14 cellular contexts compared by ENCODE assay signal in the genomic region with DNA sequence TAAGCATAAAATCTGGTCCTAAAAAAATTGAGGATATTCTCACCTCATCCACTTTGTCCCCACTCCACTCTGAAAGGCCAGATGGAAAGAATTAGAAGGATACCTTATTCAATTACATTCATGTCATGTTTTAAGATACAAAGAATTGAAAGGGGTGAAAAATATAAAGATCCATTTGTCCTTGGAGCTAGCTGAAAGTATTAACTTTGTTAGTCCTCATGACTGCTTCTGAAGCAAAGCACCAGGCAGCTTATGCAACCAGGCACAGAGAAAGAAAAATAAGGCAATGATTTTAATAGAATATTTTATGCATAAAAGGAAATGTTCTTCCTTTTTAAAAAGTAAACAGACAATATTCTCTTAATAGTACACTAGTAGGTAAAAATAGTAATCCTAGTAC.
DNase-seq lines count a peak whose midpoint lies in the region; ATAC-seq and TF ChIP-seq lines count a peak whose summit lies in the region.
"Had no signal": no experiment of that assay in that cellular context is flagged by ENCODE, and none has a peak within 500 bp of the region (broad histone marks: within the 10 kb centered on the region; RNA-seq: fewer than 3 reads in every experiment).

No MANE protein-coding gene starts in this region.

- TF ChIP-seq RAD21 in IMR-90 (IDR thresholded peaks at IDR 0.05; ENCODE audit: low read length), result no peak

- dilution Hi-C loops in IMR-90 (cut with HindIII; ENCODE audit: low sequenced_read_pairs, unreplicated experiment), result no loop called here

- CTCF ChIA-PET in IMR-90 (lab: Yijun Ruan, JAX), result no interaction called here

- no peak overlapping the region for H2BK5ac ChIP-seq in IMR-90 (ENCODE audit: low read depth, low read length, poor library complexity, severe bottlenecking)

- H4K8ac ChIP-seq in IMR-90 (ENCODE audit: low read depth in 2 of 2, low read length in 2 of 2), result no peak overlapping the region

- no TSS peak for BruUV-seq in IMR-90 (replicated peaks; lab: Mats Ljungman, UMichigan)

- POLR2A ChIA-PET in IMR-90 (lab: Charles Lee; ENCODE audit: unreplicated experiment), result no interaction called here

- in situ Hi-C loops in IMR-90 (cut with MboI; ENCODE audit: low sequenced_read_pairs), result no loop called here

- H3K27me3 ChIP-seq in IMR-90 (ENCODE audit: control insufficient read depth, insufficient read depth, low read length), result no peaks in the 10 kb centered on the region
- H3K27me3 ChIP-seq in smooth muscle cell (ENCODE audit: low read depth), result no peaks in the 10 kb centered on the region
- H3K27me3 ChIP-seq in prostate gland (replicated peaks; ENCODE audit: insufficient read depth), result no peaks in the 10 kb centered on the region

- H3K9ac ChIP-seq in IMR-90 (ENCODE audit: low read depth, low read length), result no peak overlapping the region
- no peak overlapping the region for H3K9ac ChIP-seq in smooth muscle cell (ENCODE audit: low read depth)

- H3K14ac ChIP-seq in IMR-90 (replicated peaks; ENCODE audit: low read depth, low read length), result no peak overlapping the region

- no peaks in the 10 kb centered on the region for H3K79me1 ChIP-seq in IMR-90 (ENCODE audit: low read depth in 1 of 2, low read length in 2 of 2)

- no peaks in the 10 kb centered on the region for H3K79me2 ChIP-seq in smooth muscle cell (ENCODE audit: low read depth)

- H3K4me1 ChIP-seq in IMR-90 (ENCODE audit: control insufficient read depth, insufficient read depth, low read length) (0 out of 2 replicates have a peak, but pooled peaks cover 1% of the 10 kb centered on the region), smooth muscle cell (ENCODE audit: low read depth) (no peaks in the 10 kb centered on the region), prostate gland (replicated peaks) (no peaks in the 10 kb centered on the region)

- intact Hi-C loops in IMR-90 (cut with micrococcal nuclease), result no loop called here
- intact Hi-C loops in prostate gland (cut with DNase I), result no loop called here

- H2AK5ac ChIP-seq in IMR-90 (ENCODE audit: low read depth, low read length), result no peak overlapping the region

- H3K56ac ChIP-seq in IMR-90 (ENCODE audit: extremely low read depth, insufficient read depth, low read length), result no peak overlapping the region

- TF ChIP-seq CTCF in IMR-90 (conservative IDR thresholded peaks at IDR 0.05; ENCODE audit: low read depth, low read length) (no peak), fibroblast of villous mesenchyme (IDR thresholded peaks at IDR 0.05; ENCODE audit: insufficient read depth, low read depth, low read length) (no peak), smooth muscle cell (IDR thresholded peaks at IDR 0.05; ENCODE audit: borderline replicate concordance, insufficient read depth, poor library complexity, severe bottlenecking) (no peak), prostate gland (IDR thresholded peaks at IDR 0.05) (no peak)

- H3K9me1 ChIP-seq in IMR-90 (ENCODE audit: insufficient read depth, low read length), result no peaks in the 10 kb centered on the region

- H3K4me3 ChIP-seq in IMR-90 (ENCODE audit: insufficient read depth, low read depth, low read length) (no peak overlapping the region), fibroblast of villous mesenchyme (ENCODE audit: low read depth, low read length) (no peak overlapping the region), smooth muscle cell (no peak overlapping the region), prostate gland (no peak overlapping the region)
- H3K4me3 ChIP-seq: K562 had no signal

- DNase-seq in IMR-90, result no peak
- DNase-seq in amniotic epithelial cell (ENCODE audit: low read depth), result peak; percentile 10
- peak; percentile 7 for DNase-seq in fibroblast of villous mesenchyme (ENCODE audit: low read depth)
- DNase-seq in smooth muscle cell (lab: John Stamatoyannopoulos, UW; ENCODE audit: unreplicated experiment), result no peak
- no peak for DNase-seq in NCI-H1092 (lab: John Stamatoyannopoulos, UW)
- DNase-seq in activated naive CD4-positive, alpha-beta T cell treated with anti-CD3 and anti-CD28 coated beads, Interleukin-2, amount 50 U/mL, for 16 hours, result no peak
- DNase-seq in GDM1 (lab: John Stamatoyannopoulos, UW), result no peak
- no peak for DNase-seq in prostate gland (ENCODE audit: low spot score)
- DNase-seq: CD8-positive, alpha-beta T cell; DMS79; NCI-H1436 treated with DMSO at 0.1 percent for 48 hours; NCI-H2029 treated with DMSO at 0.1 percent for 48 hours; NCI-H774 had no signal

- H4K91ac ChIP-seq in IMR-90 (ENCODE audit: insufficient read depth, low read depth, low read length), result no peak overlapping the region

- H3K9me3 ChIP-seq in IMR-90 (ENCODE audit: control insufficient read depth, insufficient read depth, low read length), result no peaks in the 10 kb centered on the region
- no peaks in the 10 kb centered on the region for H3K9me3 ChIP-seq in smooth muscle cell (replicated peaks; ENCODE audit: low read depth)
- H3K9me3 ChIP-seq in prostate gland, result no peaks in the 10 kb centered on the region

- no peak overlapping the region for H2AK9ac ChIP-seq in IMR-90 (replicated peaks; ENCODE audit: low read depth, low read length, poor library complexity)

- H2BK15ac ChIP-seq in IMR-90 (ENCODE audit: low read depth, low read length), result no peak overlapping the region

- H3K4me2 ChIP-seq in IMR-90 (ENCODE audit: low read depth, low read length), result no peak overlapping the region
- peak overlapping the region; percentile 39 for H3K4me2 ChIP-seq in smooth muscle cell

- H4K20me1 ChIP-seq in IMR-90 (ENCODE audit: insufficient read depth, low read length) (no peaks in the 10 kb centered on the region), smooth muscle cell (ENCODE audit: low read depth) (no peaks in the 10 kb centered on the region)

- H2AFZ ChIP-seq in IMR-90 (replicated peaks; ENCODE audit: low read length, poor library complexity) (no peak overlapping the region), smooth muscle cell (ENCODE audit: low read depth) (no peak overlapping the region)

- no peak overlapping the region for H4K5ac ChIP-seq in IMR-90 (ENCODE audit: low read depth, low read length)

- no peaks in the 10 kb centered on the region for H3F3A ChIP-seq in smooth muscle cell (ENCODE audit: low read depth)

- H2BK120ac ChIP-seq in IMR-90 (ENCODE audit: low read depth, low read length), result no peak overlapping the region

- H3K18ac ChIP-seq in IMR-90 (ENCODE audit: low read depth, low read length), result no peak overlapping the region

- H2BK20ac ChIP-seq in IMR-90 (ENCODE audit: low read depth, low read length), result no peak overlapping the region

- peak; percentile 37; the same call in 1 of the 2 replicates for ATAC-seq in IMR-90 (ENCODE audit: low read depth)
- ATAC-seq: CD8-positive, alpha-beta T cell; K562 had no signal

- no peak overlapping the region for H3K4ac ChIP-seq in IMR-90 (ENCODE audit: low read depth, low read length)

- H3K36me3 ChIP-seq in IMR-90 (ENCODE audit: control insufficient read depth, insufficient read depth, low read length), result no peaks in the 10 kb centered on the region
- no peaks in the 10 kb centered on the region for H3K36me3 ChIP-seq in smooth muscle cell (ENCODE audit: low read depth)
- H3K36me3 ChIP-seq in prostate gland, result no peaks in the 10 kb centered on the region

- H3K23ac ChIP-seq in IMR-90 (ENCODE audit: low read depth, low read length), result no peak overlapping the region

- no peak for TF ChIP-seq POLR2A in IMR-90 (IDR thresholded peaks at IDR 0.05; ENCODE audit: low read depth, low read length)
- no peak for TF ChIP-seq POLR2A in prostate gland (IDR thresholded peaks at IDR 0.05)

- H3K27ac ChIP-seq in IMR-90 (ENCODE audit: insufficient read depth, low read length) (no peak overlapping the region), smooth muscle cell (ENCODE audit: low read depth) (peak overlapping the region; percentile 72), prostate gland (no peak overlapping the region)

TF ChIP-seq in IMR-90, 13 proteins besides CTCF, POLR2A, EP300 and RAD21:
- TF ChIP-seq MAZ (IDR thresholded peaks at IDR 0.05; ENCODE audit: borderline replicate concordance, low read depth, low read length), result no peak
- no peak for TF ChIP-seq SMC3 (IDR thresholded peaks at IDR 0.05; ENCODE audit: low read depth, low read length)
- TF ChIP-seq, protein P1, sequence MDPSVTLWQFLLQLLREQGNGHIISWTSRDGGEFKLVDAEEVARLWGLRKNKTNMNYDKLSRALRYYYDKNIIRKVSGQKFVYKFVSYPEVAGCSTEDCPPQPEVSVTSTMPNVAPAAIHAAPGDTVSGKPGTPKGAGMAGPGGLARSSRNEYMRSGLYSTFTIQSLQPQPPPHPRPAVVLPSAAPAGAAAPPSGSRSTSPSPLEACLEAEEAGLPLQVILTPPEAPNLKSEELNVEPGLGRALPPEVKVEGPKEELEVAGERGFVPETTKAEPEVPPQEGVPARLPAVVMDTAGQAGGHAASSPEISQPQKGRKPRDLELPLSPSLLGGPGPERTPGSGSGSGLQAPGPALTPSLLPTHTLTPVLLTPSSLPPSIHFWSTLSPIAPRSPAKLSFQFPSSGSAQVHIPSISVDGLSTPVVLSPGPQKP (IDR thresholded peaks at IDR 0.05; ENCODE audit: borderline replicate concordance, low read depth, low read length), result no peak
- no peak for TF ChIP-seq FOS (IDR thresholded peaks at IDR 0.05; ENCODE audit: low read depth, low read length)
- no peak for TF ChIP-seq MXI1 (IDR thresholded peaks at IDR 0.05; ENCODE audit: borderline replicate concordance, low read depth, low read length)
- TF ChIP-seq BHLHE40 (IDR thresholded peaks at IDR 0.05; ENCODE audit: low read depth, low read length), result no peak
- TF ChIP-seq NFE2L2 (IDR thresholded peaks at IDR 0.05; ENCODE audit: low read depth, low read length), result no peak
- no peak for TF ChIP-seq CEBPB (IDR thresholded peaks at IDR 0.05; ENCODE audit: low read depth, low read length)
- TF ChIP-seq CHD1 (IDR thresholded peaks at IDR 0.05; ENCODE audit: low read depth, low read length), result no peak
- TF ChIP-seq, protein P2, sequence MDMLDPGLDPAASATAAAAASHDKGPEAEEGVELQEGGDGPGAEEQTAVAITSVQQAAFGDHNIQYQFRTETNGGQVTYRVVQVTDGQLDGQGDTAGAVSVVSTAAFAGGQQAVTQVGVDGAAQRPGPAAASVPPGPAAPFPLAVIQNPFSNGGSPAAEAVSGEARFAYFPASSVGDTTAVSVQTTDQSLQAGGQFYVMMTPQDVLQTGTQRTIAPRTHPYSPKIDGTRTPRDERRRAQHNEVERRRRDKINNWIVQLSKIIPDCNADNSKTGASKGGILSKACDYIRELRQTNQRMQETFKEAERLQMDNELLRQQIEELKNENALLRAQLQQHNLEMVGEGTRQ (IDR thresholded peaks at IDR 0.05; ENCODE audit: low read depth, low read length), result no peak
- TF ChIP-seq RFX5 (IDR thresholded peaks at IDR 0.05; ENCODE audit: low read depth, low read length), result no peak
- no peak for TF ChIP-seq MAFK (IDR thresholded peaks at IDR 0.05; ENCODE audit: low read depth, low read length)
- no peak for TF ChIP-seq RCOR1 (IDR thresholded peaks at IDR 0.05; ENCODE audit: insufficient replicate concordance, low read length)

Comparison
In these comparisons a context has a peak if more than half of its experiments do, and no peak if none do; other contexts are left out.
1. DNase-seq: peak in amniotic epithelial cell (single experiment) and fibroblast of villous mesenchyme (single experiment); none in IMR-90 (single experiment), smooth muscle cell (single experiment), NCI-H1092 (single experiment), activated naive CD4-positive, alpha-beta T cell treated with anti-CD3 and anti-CD28 coated beads, Interleukin-2, amount 50 U/mL, for 16 hours (single experiment), GDM1 (single experiment) and prostate gland (single experiment).